20 cellular contexts compared by ENCODE assay signal in genomic region chr15:37372064-37372463, GRCh38.
"Had no signal": no experiment of that assay in that cellular context is flagged by ENCODE, and none has a peak within 500 bp of the region (broad histone marks: within the 10 kb centered on the region; RNA-seq: fewer than 3 reads in every experiment).

No MANE protein-coding gene starts in this region.

- H3K27ac ChIP-seq: brain microvascular endothelial cell, coronary artery, gastroesophageal sphincter, heart right ventricle, neutrophil, parathyroid adenoma, thyroid gland had no signal

- DNase-seq: activated CD4-positive, alpha-beta T cell treated with anti-CD3 and anti-CD28 coated beads, Interleukin-2, amount 50 U/mL, for 1 hour; activated CD8-positive, alpha-beta memory T cell treated with anti-CD3 and anti-CD28 coated beads, Interleukin-2, amount 50 U/mL, for 4 hours; activated effector memory CD4-positive, alpha-beta T cell treated with Interleukin-2 at 50 U/mL for 16 hours; activated naive CD4-positive, alpha-beta T cell treated with anti-CD3 and anti-CD28 coated beads, Interleukin-2, amount 10 ng/mL, durations not matched to agents 7 days and 5 days; activated naive CD8-positive, alpha-beta T cell treated with anti-CD3 and anti-CD28 coated beads, Interleukin-2, amount 50 U/mL, for 24 hours; activated T-cell treated with anti-CD3 and anti-CD28 coated beads, Interleukin-2, amount 50 U/mL, for 4 hours; aorta; brain microvascular endothelial cell; heart right ventricle; immature natural killer cell; stimulated activated CD8-positive, alpha-beta memory T cell treated with anti-CD3 and anti-CD28 coated beads, Interleukin-4, amount 100 ng/mL, for 48 hours; stimulated activated naive CD4-positive, alpha-beta T cell; T-helper 9 cell; thyroid gland had no signal

- H3K4me3 ChIP-seq: coronary artery, gastroesophageal sphincter, heart right ventricle, thyroid gland had no signal

- H3K9me3 ChIP-seq: neutrophil, thyroid gland had no signal

- H3K9ac ChIP-seq: parathyroid adenoma had no signal

- H3K27me3 ChIP-seq: brain microvascular endothelial cell, gastroesophageal sphincter, heart right ventricle, neutrophil, thyroid gland had no signal

- H3K36me3 ChIP-seq: brain microvascular endothelial cell, gastroesophageal sphincter, heart right ventricle, neutrophil, thyroid gland had no signal

- H2AFZ ChIP-seq: parathyroid adenoma had no signal

- H3K4me1 ChIP-seq: gastroesophageal sphincter, heart right ventricle, parathyroid adenoma, thyroid gland had no signal

- ATAC-seq: activated CD4-positive, CD25-positive, alpha-beta regulatory T cell treated with anti-CD3 and anti-CD28 coated beads, Interleukin-2, amount 50 U/mL, for 24 hours; activated naive CD8-positive, alpha-beta T cell treated with anti-CD3 and anti-CD28 coated beads, Interleukin-2, amount 50 U/mL, for 24 hours; activated T-cell treated with anti-CD3 and anti-CD28 coated beads, Interleukin-2, amount 50 U/mL, for 4 hours; gastroesophageal sphincter; heart right ventricle; natural killer cell treated with Interleukin-12 subunit alpha and Interleukin-12 subunit beta and Interleukin-15 and Interleukin-18, amount 100 ng/mL, for 72 hours had no signal

- H3K79me2 ChIP-seq: parathyroid adenoma had no signal
